ENCODE assay signal across 15 cellular contexts in genomic region chr12:95083471-95083870, GRCh38. TPM values are rescaled to one million over a fixed set of nuclear protein-coding genes. Genes with fewer than 3 reads are reported as not detected.
DNase-seq lines count a peak whose midpoint lies in the region; ATAC-seq and TF ChIP-seq lines count a peak whose summit lies in the region.
"Had no signal": no experiment of that assay in that cellular context is flagged by ENCODE, and none has a peak within 500 bp of the region (broad histone marks: within the 10 kb centered on the region; RNA-seq: fewer than 3 reads in every experiment).

No MANE protein-coding gene starts in this region.

- BruUV-seq in OCI-LY7 (replicated peaks; lab: Mats Ljungman, UMichigan) = no TSS peak

- H3K9me2 ChIP-seq in OCI-LY7 (ENCODE audit: insufficient read depth, low read length) = no peaks in the 10 kb centered on the region

- H3K4me3 Mint-ChIP-seq in brain = peak overlapping the region in 3 of 5 experiments; percentile 33 to 49 (median 36)
- H3K4me3 Mint-ChIP-seq in activated naive CD8-positive, alpha-beta T cell treated with anti-CD3 and anti-CD28 coated beads, Interleukin-2, amount 50 U/mL, for 24 hours = no peak overlapping the region
- H3K4me3 Mint-ChIP-seq in natural killer cell treated with Interleukin-12 subunit alpha and Interleukin-12 subunit beta and Interleukin-15 and Interleukin-18, amount 100 ng/mL, for 72 hours = no peak overlapping the region
- H3K4me3 Mint-ChIP-seq: activated CD4-positive, alpha-beta T cell treated with anti-CD3 and anti-CD28 coated beads for 36 hours had no signal

- H4K20me1 ChIP-seq in OCI-LY7 (ENCODE audit: insufficient read depth, low read length) = no peaks in the 10 kb centered on the region

- H3K27ac ChIP-seq in iPS-18a (ENCODE audit: low read length) (peak overlapping the region; percentile 36), psoas muscle (peak overlapping the region; percentile 70), OCI-LY7 (ENCODE audit: low read depth, low read length, poor library complexity, severe bottlenecking) (no peak overlapping the region)

- H3K27me3 Mint-ChIP-seq in brain = no peaks in the 10 kb centered on the region
- H3K27me3 Mint-ChIP-seq in activated naive CD8-positive, alpha-beta T cell treated with anti-CD3 and anti-CD28 coated beads, Interleukin-2, amount 50 U/mL, for 24 hours = no peaks in the 10 kb centered on the region
- no peaks in the 10 kb centered on the region for H3K27me3 Mint-ChIP-seq in natural killer cell treated with Interleukin-12 subunit alpha and Interleukin-12 subunit beta and Interleukin-15 and Interleukin-18, amount 100 ng/mL, for 72 hours
- H3K27me3 Mint-ChIP-seq: activated CD4-positive, alpha-beta T cell treated with anti-CD3 and anti-CD28 coated beads for 36 hours had no signal

- H3K36me3 ChIP-seq in iPS-18a (ENCODE audit: control insufficient read depth, low read depth, low read length) (peaks cover 22% of the 10 kb centered on the region), psoas muscle (ENCODE audit: insufficient read depth in 1 of 2, low read depth in 1 of 2) (peaks cover 0 to 2% of the 10 kb centered on the region in 2 donors), OCI-LY7 (ENCODE audit: insufficient read depth, low read length) (peaks cover 5% of the 10 kb centered on the region; the same call in 1 of the 2 replicates)

- H3K9me3 Mint-ChIP-seq in brain = no peaks in the 10 kb centered on the region
- H3K9me3 Mint-ChIP-seq in activated naive CD8-positive, alpha-beta T cell treated with anti-CD3 and anti-CD28 coated beads, Interleukin-2, amount 50 U/mL, for 24 hours = no peaks in the 10 kb centered on the region
- H3K9me3 Mint-ChIP-seq in natural killer cell treated with Interleukin-12 subunit alpha and Interleukin-12 subunit beta and Interleukin-15 and Interleukin-18, amount 100 ng/mL, for 72 hours = no peaks in the 10 kb centered on the region

- H3K4me2 ChIP-seq in OCI-LY7 (ENCODE audit: low read length) = no peak overlapping the region

- peak overlapping the region in 4 of 5 experiments; percentile 27 to 93 (median 70) for H3K27ac Mint-ChIP-seq in brain
- no peak overlapping the region for H3K27ac Mint-ChIP-seq in activated naive CD8-positive, alpha-beta T cell treated with anti-CD3 and anti-CD28 coated beads, Interleukin-2, amount 50 U/mL, for 24 hours
- no peak overlapping the region for H3K27ac Mint-ChIP-seq in natural killer cell treated with Interleukin-12 subunit alpha and Interleukin-12 subunit beta and Interleukin-15 and Interleukin-18, amount 100 ng/mL, for 72 hours
- H3K27ac Mint-ChIP-seq: activated CD4-positive, alpha-beta T cell treated with anti-CD3 and anti-CD28 coated beads for 36 hours had no signal

- H3K9ac ChIP-seq in iPS-18a (ENCODE audit: low read length) = no peak overlapping the region

- intact Hi-C loops in psoas muscle (cut with DNase I) = no loop called here
- intact Hi-C loops in OCI-LY7 (cut with micrococcal nuclease; ENCODE audit: unreplicated experiment) = no loop called here

- H3K36me3 Mint-ChIP-seq in brain = peaks cover 5% of the 10 kb centered on the region
- no peaks in the 10 kb centered on the region for H3K36me3 Mint-ChIP-seq in activated naive CD8-positive, alpha-beta T cell treated with anti-CD3 and anti-CD28 coated beads, Interleukin-2, amount 50 U/mL, for 24 hours (ENCODE audit: low read depth)
- no peaks in the 10 kb centered on the region for H3K36me3 Mint-ChIP-seq in natural killer cell treated with Interleukin-12 subunit alpha and Interleukin-12 subunit beta and Interleukin-15 and Interleukin-18, amount 100 ng/mL, for 72 hours

- DNase-seq in EH (ENCODE audit: low read depth) = peak; percentile 24
- no peak for DNase-seq in psoas muscle
- no peak for DNase-seq in OCI-LY7 (ENCODE audit: low spot score)
- no peak for DNase-seq in activated naive CD8-positive, alpha-beta T cell treated with anti-CD3 and anti-CD28 coated beads, Interleukin-2, amount 50 U/mL, for 24 hours
- DNase-seq in natural killer cell treated with Interleukin-12 subunit alpha and Interleukin-12 subunit beta and Interleukin-15 and Interleukin-18, amount 100 ng/mL, for 72 hours (ENCODE audit: low spot score) = no peak
- DNase-seq: activated CD4-positive, alpha-beta T cell treated with anti-CD3 and anti-CD28 coated beads for 36 hours; activated T-cell treated with anti-CD3 and anti-CD28 coated beads, Interleukin-2, amount 50 U/mL, for 1 hour; COR-L47; GDM1; NCI-H2029; NCI-H526 treated with DMSO at 0.1 percent for 48 hours; stimulated activated CD4-positive, alpha-beta T cell treated with anti-CD3 and anti-CD28 coated beads, Interleukin-4, amount 100 ng/mL, for 4 hours had no signal

- POLR2A ChIA-PET in OCI-LY7 (lab: Charles Lee) = interaction anchor here (0.6 kb wide), 1 partner anchor 98 kb away, joined by 4 read pairs; no protein-coding TSS in a partner anchor

- H2AFZ ChIP-seq in OCI-LY7 (ENCODE audit: low read length) = no peak overlapping the region

- no peaks in the 10 kb centered on the region for H3K27me3 ChIP-seq in iPS-18a (ENCODE audit: control insufficient read depth, insufficient read depth, low read length)
- no peaks in the 10 kb centered on the region for H3K27me3 ChIP-seq in psoas muscle (ENCODE audit: insufficient read depth in 3 of 3, low read length in 2 of 3)

- H3K79me2 ChIP-seq in OCI-LY7 (ENCODE audit: insufficient read depth, low read depth, low read length) = no peaks in the 10 kb centered on the region

- ATAC-seq in psoas muscle (peak; percentile 49 to 72 (median 66)), GM21526 (IDR thresholded peaks at IDR 0.05; ENCODE audit: low FRiP score, unreplicated experiment) (no peak)
- no peak for ATAC-seq in activated naive CD8-positive, alpha-beta T cell treated with anti-CD3 and anti-CD28 coated beads, Interleukin-2, amount 50 U/mL, for 24 hours
- ATAC-seq in natural killer cell treated with Interleukin-12 subunit alpha and Interleukin-12 subunit beta and Interleukin-15 and Interleukin-18, amount 100 ng/mL, for 72 hours = no peak
- ATAC-seq: activated CD4-positive, alpha-beta T cell treated with anti-CD3 and anti-CD28 coated beads for 36 hours had no signal

- peaks cover 19% of the 10 kb centered on the region for H3K4me1 Mint-ChIP-seq in brain
- peaks cover 6% of the 10 kb centered on the region for H3K4me1 Mint-ChIP-seq in activated naive CD8-positive, alpha-beta T cell treated with anti-CD3 and anti-CD28 coated beads, Interleukin-2, amount 50 U/mL, for 24 hours
- H3K4me1 Mint-ChIP-seq in natural killer cell treated with Interleukin-12 subunit alpha and Interleukin-12 subunit beta and Interleukin-15 and Interleukin-18, amount 100 ng/mL, for 72 hours (ENCODE audit: low read depth in 2 of 2) = no peaks in the 10 kb centered on the region

- no peak for TF ChIP-seq CTCF in brain (conservative IDR thresholded peaks at IDR 0.05)
- no peak for TF ChIP-seq CTCF in psoas muscle (IDR thresholded peaks at IDR 0.05)
- no peak for TF ChIP-seq CTCF in OCI-LY7 (conservative IDR thresholded peaks at IDR 0.05; ENCODE audit: low read length)

- peaks cover 6% of the 10 kb centered on the region for H3K4me1 ChIP-seq in iPS-18a (ENCODE audit: control insufficient read depth, low read depth, low read length)
- H3K4me1 ChIP-seq in psoas muscle = peaks cover 18% of the 10 kb centered on the region
- H3K4me1 ChIP-seq in OCI-LY7 (ENCODE audit: insufficient read depth, low read length, poor library complexity, severe bottlenecking) = peaks cover 7% of the 10 kb centered on the region

- H3K9me3 ChIP-seq in iPS-18a (ENCODE audit: control insufficient read depth, low read depth, low read length) (no peaks in the 10 kb centered on the region), psoas muscle (no peaks in the 10 kb centered on the region), OCI-LY7 (ENCODE audit: low read length) (no peaks in the 10 kb centered on the region)

- H3K4me3 ChIP-seq in iPS-18a (ENCODE audit: low read length) = no peak overlapping the region
- H3K4me3 ChIP-seq in psoas muscle = no peak overlapping the region
- no peak overlapping the region for H3K4me3 ChIP-seq in OCI-LY7 (ENCODE audit: low read depth, low read length, poor library complexity, severe bottlenecking)

- CTCF ChIA-PET in OCI-LY7 (lab: Charles Lee; ENCODE audit: unreplicated experiment) = interaction anchor here (1.2 kb wide), 1 partner anchor 10 kb away, joined by 3 read pairs; the partner anchor contains the start of gene NR2C1

RNA-seq across cellular contexts. Expression of gene NR2C1, which starts 10.1 kb away (rescaled TPM):
- polyA plus RNA-seq in brain (ENCODE audit: insufficient read depth, low read depth, low replicate concordance) (10.0 TPM), psoas muscle (10 to 100 TPM; 15.0 to 20.5 (median 19.9) TPM)
- total RNA-seq in psoas muscle (10 to 100 TPM; 19.9 to 32.3 (median 29.3) TPM), OCI-LY7 (2022) (42.8 and 55.7 TPM in 2 replicates)
- 37.5 and 43.4 TPM in 2 replicates for total RNA-seq in OCI-LY7 (2014; rRNA removed; shearing (Covaris generic))
- total RNA-seq in natural killer cell treated with Interleukin-12 subunit alpha and Interleukin-12 subunit beta and Interleukin-15 and Interleukin-18, amount 100 ng/mL, for 72 hours = 10 to 100 TPM; 27.0 to 52.8 TPM

Comparison
In these comparisons a context has a peak if more than half of its experiments do, and no peak if none do; other contexts are left out.
1. H3K27ac Mint-ChIP-seq: peak in brain (4 of 5); none in activated naive CD8-positive, alpha-beta T cell treated with anti-CD3 and anti-CD28 coated beads, Interleukin-2, amount 50 U/mL, for 24 hours (single experiment) and natural killer cell treated with Interleukin-12 subunit alpha and Interleukin-12 subunit beta and Interleukin-15 and Interleukin-18, amount 100 ng/mL, for 72 hours (0 of 2).
2. H3K4me3 Mint-ChIP-seq: peak in brain (3 of 5); none in activated naive CD8-positive, alpha-beta T cell treated with anti-CD3 and anti-CD28 coated beads, Interleukin-2, amount 50 U/mL, for 24 hours (single experiment) and natural killer cell treated with Interleukin-12 subunit alpha and Interleukin-12 subunit beta and Interleukin-15 and Interleukin-18, amount 100 ng/mL, for 72 hours (single experiment).
3. ATAC-seq: peak in psoas muscle (4 of 4); none in activated naive CD8-positive, alpha-beta T cell treated with anti-CD3 and anti-CD28 coated beads, Interleukin-2, amount 50 U/mL, for 24 hours (single experiment), GM21526 (single experiment) and natural killer cell treated with Interleukin-12 subunit alpha and Interleukin-12 subunit beta and Interleukin-15 and Interleukin-18, amount 100 ng/mL, for 72 hours (0 of 2).